ENCODE assay signal across 25 cellular contexts in genomic region chr2:148282201-148282600, GRCh38.
DNase-seq lines count a peak whose midpoint lies in the region; ATAC-seq, FAIRE-seq and TF ChIP-seq lines count a peak whose summit lies in the region.
"Had no signal": no experiment of that assay in that cellular context is flagged by ENCODE, and none has a peak within 500 bp of the region (broad histone marks: within the 10 kb centered on the region; RNA-seq: fewer than 3 reads in every experiment).

No MANE protein-coding gene starts in this region.

- H3K9me3 ChIP-seq in A549 (no peaks in the 10 kb centered on the region), astrocyte (ENCODE audit: insufficient read depth, low read depth, low read length) (no peaks in the 10 kb centered on the region)
- H3K9me3 ChIP-seq: BLaER1, Peyer's patch had no signal

- no peaks in the 10 kb centered on the region for H3K27me3 Mint-ChIP-seq in astrocyte (ENCODE audit: low read depth, unreplicated experiment)
- H3K27me3 Mint-ChIP-seq: activated naive CD8-positive, alpha-beta T cell treated with anti-CD3 and anti-CD28 coated beads, Interleukin-2, amount 50 U/mL, for 24 hours; dendritic cell treated with granulocyte-macrophage colony-stimulating factor and Interleukin-4, amounts not matched to agents 40 ng/mL and 50 ng/mL, for 4 days; memory B cell; stimulated activated memory B cell treated with anti-CD40 and anti-IgM and Interleukin-4, amounts not matched to agents 10 μg/mL and 1 μg/mL and 100 μg/mL, for 72 hours had no signal

- no peak for TF ChIP-seq POLR2A in A549 (IDR thresholded peaks at IDR 0.05; ENCODE audit: low read length)

- POLR2A ChIA-PET in A549 (lab: Yijun Ruan, JAX) = no interaction called here

- FAIRE-seq in A549 (lab: Jason Lieb, UNC) = no peak
- no peak for FAIRE-seq in astrocyte (lab: Jason Lieb, UNC)
- FAIRE-seq: GM18507, urothelium cell line had no signal

- CTCF ChIA-PET in A549 (lab: Yijun Ruan, JAX) = no interaction called here

- H3K4me3 ChIP-seq in A549 (no peak overlapping the region), HFF-Myc (replicated peaks; ENCODE audit: low read depth, low read length) (no peak overlapping the region), astrocyte (ENCODE audit: insufficient read depth, low read depth, low read length) (no peak overlapping the region), fibroblast of mammary gland (ENCODE audit: control insufficient read depth, low read depth, low read length) (no peak overlapping the region)
- H3K4me3 ChIP-seq: BLaER1, Peyer's patch, skin epidermis had no signal

- no peak overlapping the region for H3K27ac Mint-ChIP-seq in astrocyte (ENCODE audit: unreplicated experiment)
- H3K27ac Mint-ChIP-seq: activated naive CD8-positive, alpha-beta T cell treated with anti-CD3 and anti-CD28 coated beads, Interleukin-2, amount 50 U/mL, for 24 hours; dendritic cell treated with granulocyte-macrophage colony-stimulating factor and Interleukin-4, amounts not matched to agents 40 ng/mL and 50 ng/mL, for 4 days; memory B cell; stimulated activated memory B cell treated with anti-CD40 and anti-IgM and Interleukin-4, amounts not matched to agents 10 μg/mL and 1 μg/mL and 100 μg/mL, for 72 hours had no signal

- no peaks in the 10 kb centered on the region for H3K4me1 Mint-ChIP-seq in astrocyte (ENCODE audit: low read depth, unreplicated experiment)
- H3K4me1 Mint-ChIP-seq: activated naive CD8-positive, alpha-beta T cell treated with anti-CD3 and anti-CD28 coated beads, Interleukin-2, amount 50 U/mL, for 24 hours had no signal

- no peak overlapping the region for H3K4me2 ChIP-seq in A549
- no peak overlapping the region for H3K4me2 ChIP-seq in astrocyte (ENCODE audit: low read length)
- H3K4me2 ChIP-seq: BLaER1 had no signal

- H3K36me3 ChIP-seq in astrocyte (ENCODE audit: insufficient read depth, low read length) = no peaks in the 10 kb centered on the region
- H3K36me3 ChIP-seq: BLaER1, Peyer's patch, WERI-Rb-1 had no signal

- no peaks in the 10 kb centered on the region for H3K27me3 ChIP-seq in astrocyte (ENCODE audit: insufficient read depth, low read length)
- H3K27me3 ChIP-seq: BLaER1, Peyer's patch had no signal

- H4K20me1 ChIP-seq in astrocyte (ENCODE audit: insufficient read depth, low read length) = no peaks in the 10 kb centered on the region

- no peak for DNase-seq in A549 (ENCODE audit: low read depth in 1 of 2, low spot score in 1 of 2)
- peak; percentile 10 for DNase-seq in HFF-Myc (ENCODE audit: extremely low read depth, low read depth)
- peak; percentile 6 for DNase-seq in astrocyte (ENCODE audit: low read depth)
- DNase-seq in fibroblast of mammary gland (ENCODE audit: low read depth) = peak; percentile 70
- DNase-seq in activated CD4-positive, alpha-beta T cell treated with anti-CD3 and anti-CD28 coated beads for 48 hours = no peak
- DNase-seq: activated CD4-positive, alpha-beta T cell treated with anti-CD3 and anti-CD28 coated beads, Interleukin-2, amount 50 U/mL, for 48 hours; activated gamma-delta T cell; activated naive CD8-positive, alpha-beta T cell treated with anti-CD3 and anti-CD28 coated beads, Interleukin-2, amount 50 U/mL, for 24 hours; Kasumi-1; NCI-H1105 treated with DMSO at 0.1 percent for 48 hours; NCI-H446 treated with DMSO at 0.1 percent for 48 hours; Peyer's patch; stimulated activated CD4-positive, alpha-beta T cell treated with anti-CD3 and anti-CD28 coated beads, Interleukin-2, amount 100 ng/mL, for 24 hours; T-helper 2 cell; WERI-Rb-1 had no signal

- H3K9ac ChIP-seq in astrocyte (ENCODE audit: low read length) = no peak overlapping the region
- H3K9ac ChIP-seq: BLaER1 had no signal

- no peaks in the 10 kb centered on the region for H3K9me3 Mint-ChIP-seq in astrocyte (ENCODE audit: unreplicated experiment)
- H3K9me3 Mint-ChIP-seq: activated naive CD8-positive, alpha-beta T cell treated with anti-CD3 and anti-CD28 coated beads, Interleukin-2, amount 50 U/mL, for 24 hours; stimulated activated memory B cell treated with anti-CD40 and anti-IgM and Interleukin-4, amounts not matched to agents 10 μg/mL and 1 μg/mL and 100 μg/mL, for 72 hours had no signal

- no peak for ATAC-seq in A549
- ATAC-seq in GM18498 (IDR thresholded peaks at IDR 0.05; ENCODE audit: unreplicated experiment) = no peak
- ATAC-seq in HG02973 (IDR thresholded peaks at IDR 0.05; ENCODE audit: unreplicated experiment) = no peak
- ATAC-seq in GM18868 (IDR thresholded peaks at IDR 0.05; ENCODE audit: unreplicated experiment) = no peak
- ATAC-seq: activated naive CD8-positive, alpha-beta T cell treated with anti-CD3 and anti-CD28 coated beads, Interleukin-2, amount 50 U/mL, for 24 hours; stimulated activated memory B cell treated with anti-CD40 and anti-IgM and Interleukin-4, amounts not matched to agents 10 μg/mL and 1 μg/mL and 100 μg/mL, for 72 hours had no signal

- H3K79me2 ChIP-seq in astrocyte (ENCODE audit: insufficient read depth, low read length) = no peaks in the 10 kb centered on the region

- TF ChIP-seq EP300 in A549 (IDR thresholded peaks at IDR 0.05) = no peak

- H3K27ac ChIP-seq in A549 (no peak overlapping the region), astrocyte (ENCODE audit: low read depth, low read length) (no peak overlapping the region)
- H3K27ac ChIP-seq: BLaER1, Peyer's patch, skin epidermis, WERI-Rb-1 had no signal

- no peak overlapping the region for H3K4me3 Mint-ChIP-seq in astrocyte (ENCODE audit: unreplicated experiment)
- H3K4me3 Mint-ChIP-seq: activated naive CD8-positive, alpha-beta T cell treated with anti-CD3 and anti-CD28 coated beads, Interleukin-2, amount 50 U/mL, for 24 hours; dendritic cell treated with granulocyte-macrophage colony-stimulating factor and Interleukin-4, amounts not matched to agents 40 ng/mL and 50 ng/mL, for 4 days; memory B cell; stimulated activated memory B cell treated with anti-CD40 and anti-IgM and Interleukin-4, amounts not matched to agents 10 μg/mL and 1 μg/mL and 100 μg/mL, for 72 hours had no signal

- H3K4me1 ChIP-seq in A549 (peaks cover 11% of the 10 kb centered on the region; the same call in 1 of the 3 replicates), astrocyte (ENCODE audit: insufficient read depth, low read length) (no peaks in the 10 kb centered on the region)
- H3K4me1 ChIP-seq: BLaER1, Peyer's patch had no signal

- TF ChIP-seq RAD21 in A549 (conservative IDR thresholded peaks at IDR 0.05 in 1 of 2, IDR thresholded peaks at IDR 0.05 in 1 of 2) = no peak

- peaks cover 2% of the 10 kb centered on the region for H3K36me3 Mint-ChIP-seq in astrocyte (ENCODE audit: low read depth, unreplicated experiment)

- 63% methylated on average over 1 of the region's 1 CpG for WGBS in A549 (ENCODE audit: missing lambda C conversion rate)

- no peak overlapping the region for H2AFZ ChIP-seq in astrocyte (ENCODE audit: low read depth, low read length)

- TF ChIP-seq CTCF in A549 (IDR thresholded peaks at IDR 0.05) (no peak), HFF-Myc (IDR thresholded peaks at IDR 0.05; ENCODE audit: low read depth, low read length, missing control alignments) (no peak), astrocyte (IDR thresholded peaks at IDR 0.05; ENCODE audit: insufficient read depth, low read depth, low read length) (no peak), fibroblast of mammary gland (conservative IDR thresholded peaks at IDR 0.05; ENCODE audit: control insufficient read depth, insufficient read depth, low read depth, low read length) (no peak)

TF ChIP-seq in A549, 52 proteins besides CTCF, POLR2A, EP300 and RAD21:
- TF ChIP-seq MAX (IDR thresholded peaks at IDR 0.05) (no peak), FOSL2 (IDR thresholded peaks at IDR 0.05) (no peak), FOSL2 (CRISPR knock-in tag; IDR thresholded peaks at IDR 0.05) (peak; percentile 69), BHLHE40 (IDR thresholded peaks at IDR 0.05; ENCODE audit: low read depth, low read length) (no peak), HOXB13 (CRISPR knock-in tag; IDR thresholded peaks at IDR 0.05; ENCODE audit: low read depth) (no peak)

Comparison
In these comparisons a context has a peak if more than half of its experiments do, and no peak if none do; other contexts are left out.
1. DNase-seq: peak in HFF-Myc (single experiment), astrocyte (single experiment) and fibroblast of mammary gland (single experiment); none in A549 (0 of 2) and activated CD4-positive, alpha-beta T cell treated with anti-CD3 and anti-CD28 coated beads for 48 hours (single experiment).